10 cellular contexts compared by ENCODE assay signal in genomic region chr19:17370026-17370587, GRCh38. TPM values are rescaled to one million over a fixed set of nuclear protein-coding genes. Genes with fewer than 3 reads are reported as not detected.
A peak's percentile ranks its signal among the peaks of the same experiment; 100 is the strongest.
DNase-seq lines count a peak whose midpoint lies in the region; ATAC-seq and TF ChIP-seq lines count a peak whose summit lies in the region.
"Had no signal": no experiment of that assay in that cellular context is flagged by ENCODE, and none has a peak within 500 bp of the region (broad histone marks: within the 10 kb centered on the region; RNA-seq: fewer than 3 reads in every experiment).

No MANE protein-coding gene starts in this region.

- no peak for TF ChIP-seq CTCF in activated CD8-positive, alpha-beta T cell treated with anti-CD3 and anti-CD28 coated beads for 36 hours (IDR thresholded peaks at IDR 0.05)

- H3K4me3 ChIP-seq in CD4-positive, alpha-beta memory T cell (ENCODE audit: low read length in 2 of 2) = no peak overlapping the region

- ATAC-seq in activated CD8-positive, alpha-beta T cell treated with anti-CD3 and anti-CD28 coated beads for 36 hours = peak; percentile 34
- no peak for ATAC-seq in activated CD8-positive, alpha-beta T cell treated with anti-CD3 and anti-CD28 coated beads, Interleukin-2, amount 10 ng/mL, durations not matched to agents 7 days and 5 days
- peak; percentile 79 for ATAC-seq in HG03432 (IDR thresholded peaks at IDR 0.05; ENCODE audit: unreplicated experiment)
- peak; percentile 46 for ATAC-seq in stimulated activated naive CD8-positive, alpha-beta T cell treated with anti-CD3 and anti-CD28 coated beads, Interleukin-15, amount 100 ng/mL, for 72 hours
- ATAC-seq: Panc1 had no signal

- intact Hi-C loops in activated CD8-positive, alpha-beta T cell treated with anti-CD3 and anti-CD28 coated beads for 36 hours (cut with micrococcal nuclease) = no loop called here
- intact Hi-C loops in CD4-positive, alpha-beta memory T cell (cut with micrococcal nuclease) = no loop called here

- H3K4me1 Mint-ChIP-seq in activated CD8-positive, alpha-beta T cell treated with anti-CD3 and anti-CD28 coated beads for 36 hours (ENCODE audit: low read depth) = peaks cover 7% of the 10 kb centered on the region
- H3K4me1 Mint-ChIP-seq in activated CD8-positive, alpha-beta T cell treated with anti-CD3 and anti-CD28 coated beads, Interleukin-2, amount 10 ng/mL, durations not matched to agents 7 days and 5 days (ENCODE audit: low read depth) = peaks cover 7% of the 10 kb centered on the region
- peaks cover 8% of the 10 kb centered on the region for H3K4me1 Mint-ChIP-seq in stimulated activated naive CD8-positive, alpha-beta T cell treated with anti-CD3 and anti-CD28 coated beads, Interleukin-15, amount 100 ng/mL, for 72 hours
- H3K4me1 Mint-ChIP-seq in CD4-positive, alpha-beta memory T cell = no peaks in the 10 kb centered on the region

- H3K27me3 ChIP-seq in CD4-positive, alpha-beta memory T cell (ENCODE audit: insufficient read depth, low read length) = no peaks in the 10 kb centered on the region

- no peaks in the 10 kb centered on the region for H3K9me3 Mint-ChIP-seq in activated CD8-positive, alpha-beta T cell treated with anti-CD3 and anti-CD28 coated beads for 36 hours
- H3K9me3 Mint-ChIP-seq in activated CD8-positive, alpha-beta T cell treated with anti-CD3 and anti-CD28 coated beads, Interleukin-2, amount 10 ng/mL, durations not matched to agents 7 days and 5 days (ENCODE audit: insufficient read depth) = no peaks in the 10 kb centered on the region
- H3K9me3 Mint-ChIP-seq in stimulated activated naive CD8-positive, alpha-beta T cell treated with anti-CD3 and anti-CD28 coated beads, Interleukin-15, amount 100 ng/mL, for 72 hours = no peaks in the 10 kb centered on the region
- no peaks in the 10 kb centered on the region for H3K9me3 Mint-ChIP-seq in CD4-positive, alpha-beta memory T cell

- no peaks in the 10 kb centered on the region for H3K36me3 ChIP-seq in CD4-positive, alpha-beta memory T cell (ENCODE audit: insufficient read depth, low read length)

- no peaks in the 10 kb centered on the region for H3K36me3 Mint-ChIP-seq in activated CD8-positive, alpha-beta T cell treated with anti-CD3 and anti-CD28 coated beads for 36 hours (ENCODE audit: low read depth)
- no peaks in the 10 kb centered on the region for H3K36me3 Mint-ChIP-seq in activated CD8-positive, alpha-beta T cell treated with anti-CD3 and anti-CD28 coated beads, Interleukin-2, amount 10 ng/mL, durations not matched to agents 7 days and 5 days (ENCODE audit: low read depth)
- no peaks in the 10 kb centered on the region for H3K36me3 Mint-ChIP-seq in CD4-positive, alpha-beta memory T cell

- no peak for DNase-seq in activated CD8-positive, alpha-beta T cell treated with anti-CD3 and anti-CD28 coated beads for 36 hours
- no peak for DNase-seq in activated CD8-positive, alpha-beta T cell treated with anti-CD3 and anti-CD28 coated beads, Interleukin-2, amount 10 ng/mL, durations not matched to agents 7 days and 5 days
- DNase-seq in dermis blood vessel endothelial cell (peak; percentile 28), NCI-H187 treated with DMSO at 0.1 percent for 48 hours (lab: John Stamatoyannopoulos, UW) (no peak), NCI-H1436 treated with DMSO at 0.1 percent for 48 hours (lab: John Stamatoyannopoulos, UW) (no peak)
- no peak for DNase-seq in stimulated activated naive CD8-positive, alpha-beta T cell treated with anti-CD3 and anti-CD28 coated beads, Interleukin-15, amount 100 ng/mL, for 72 hours
- no peak for DNase-seq in CD4-positive, alpha-beta memory T cell

- H3K27me3 Mint-ChIP-seq in activated CD8-positive, alpha-beta T cell treated with anti-CD3 and anti-CD28 coated beads for 36 hours = peaks cover 7% of the 10 kb centered on the region
- H3K27me3 Mint-ChIP-seq in activated CD8-positive, alpha-beta T cell treated with anti-CD3 and anti-CD28 coated beads, Interleukin-2, amount 10 ng/mL, durations not matched to agents 7 days and 5 days (ENCODE audit: low read depth) = peaks cover 6% of the 10 kb centered on the region
- H3K27me3 Mint-ChIP-seq in stimulated activated naive CD8-positive, alpha-beta T cell treated with anti-CD3 and anti-CD28 coated beads, Interleukin-15, amount 100 ng/mL, for 72 hours = peaks cover 9% of the 10 kb centered on the region
- H3K27me3 Mint-ChIP-seq in CD4-positive, alpha-beta memory T cell = peaks cover 8 to 9% of the 10 kb centered on the region in 2 donors

- no peak overlapping the region for H3K27ac ChIP-seq in CD4-positive, alpha-beta memory T cell (ENCODE audit: low read depth, low read length)
- H3K27ac ChIP-seq: 22Rv1 had no signal

- CTCF ChIA-PET in activated CD8-positive, alpha-beta T cell treated with anti-CD3 and anti-CD28 coated beads for 36 hours (lab: Charles Lee) = interaction anchor here (4.5 kb wide), 1 partner anchor 15 kb away, joined by 21 read pairs; no protein-coding TSS in a partner anchor
- CTCF ChIA-PET in activated CD8-positive, alpha-beta T cell treated with anti-CD3 and anti-CD28 coated beads, Interleukin-2, amount 10 ng/mL, durations not matched to agents 7 days and 5 days (lab: Charles Lee) = no interaction called here
- CTCF ChIA-PET in CD4-positive, alpha-beta memory T cell (lab: Charles Lee; ENCODE audit: partially characterized antibody) = no interaction called here

- no peaks in the 10 kb centered on the region for H3K4me1 ChIP-seq in CD4-positive, alpha-beta memory T cell (ENCODE audit: insufficient read depth, low read length)

- H3K27ac Mint-ChIP-seq in activated CD8-positive, alpha-beta T cell treated with anti-CD3 and anti-CD28 coated beads for 36 hours = no peak overlapping the region
- H3K27ac Mint-ChIP-seq in activated CD8-positive, alpha-beta T cell treated with anti-CD3 and anti-CD28 coated beads, Interleukin-2, amount 10 ng/mL, durations not matched to agents 7 days and 5 days = no peak overlapping the region
- no peak overlapping the region for H3K27ac Mint-ChIP-seq in stimulated activated naive CD8-positive, alpha-beta T cell treated with anti-CD3 and anti-CD28 coated beads, Interleukin-15, amount 100 ng/mL, for 72 hours
- H3K27ac Mint-ChIP-seq in CD4-positive, alpha-beta memory T cell = no peak overlapping the region

- H3K9me3 ChIP-seq in CD4-positive, alpha-beta memory T cell (ENCODE audit: control insufficient read depth in 1 of 2, low read length in 2 of 2) = no peaks in the 10 kb centered on the region

- H3K4me3 Mint-ChIP-seq in activated CD8-positive, alpha-beta T cell treated with anti-CD3 and anti-CD28 coated beads for 36 hours = no peak overlapping the region
- H3K4me3 Mint-ChIP-seq in activated CD8-positive, alpha-beta T cell treated with anti-CD3 and anti-CD28 coated beads, Interleukin-2, amount 10 ng/mL, durations not matched to agents 7 days and 5 days = no peak overlapping the region
- H3K4me3 Mint-ChIP-seq in stimulated activated naive CD8-positive, alpha-beta T cell treated with anti-CD3 and anti-CD28 coated beads, Interleukin-15, amount 100 ng/mL, for 72 hours = no peak overlapping the region
- H3K4me3 Mint-ChIP-seq in CD4-positive, alpha-beta memory T cell = no peak overlapping the region

- POLR2A ChIA-PET in activated CD8-positive, alpha-beta T cell treated with anti-CD3 and anti-CD28 coated beads for 36 hours (lab: Charles Lee) = no interaction called here
- POLR2A ChIA-PET in activated CD8-positive, alpha-beta T cell treated with anti-CD3 and anti-CD28 coated beads, Interleukin-2, amount 10 ng/mL, durations not matched to agents 7 days and 5 days (lab: Charles Lee) = no interaction called here
- POLR2A ChIA-PET in CD4-positive, alpha-beta memory T cell (lab: Charles Lee; ENCODE audit: partially characterized antibody) = no interaction called here

RNA-seq across cellular contexts. Expression of gene PLVAP, which starts 7.0 kb away (rescaled TPM):
- not detected for total RNA-seq in activated CD8-positive, alpha-beta T cell treated with anti-CD3 and anti-CD28 coated beads for 36 hours
- under 1 TPM in 1 of 2 experiments, not detected in 1; 0.11 TPM for total RNA-seq in activated CD8-positive, alpha-beta T cell treated with anti-CD3 and anti-CD28 coated beads, Interleukin-2, amount 10 ng/mL, durations not matched to agents 7 days and 5 days
- 15.2 and 73.9 TPM in 2 replicates for total RNA-seq in dermis blood vessel endothelial cell
- total RNA-seq in CD4-positive, alpha-beta memory T cell = under 1 TPM in 1 of 2 experiments, not detected in 1; 0.23 TPM
- not detected for polyA plus RNA-seq in CD4-positive, alpha-beta memory T cell

RNA-seq across cellular contexts. Expression of gene CCDC194, which starts 23.9 kb away (rescaled TPM):
- 1 to 10 TPM in 1 of 2 experiments, under 1 TPM in 1; 0.78 to 1.3 TPM for total RNA-seq in activated CD8-positive, alpha-beta T cell treated with anti-CD3 and anti-CD28 coated beads for 36 hours
- total RNA-seq in activated CD8-positive, alpha-beta T cell treated with anti-CD3 and anti-CD28 coated beads, Interleukin-2, amount 10 ng/mL, durations not matched to agents 7 days and 5 days = 1 to 10 TPM; 4.7 to 4.8 TPM
- total RNA-seq in dermis blood vessel endothelial cell = 0.17 TPM in 1 of 2 replicates, not detected in the other
- total RNA-seq in CD4-positive, alpha-beta memory T cell = 1 to 10 TPM; 2.5 to 3.3 TPM
- not detected for polyA plus RNA-seq in CD4-positive, alpha-beta memory T cell

RNA-seq across cellular contexts. Expression of gene GTPBP3, which starts 32.8 kb away (rescaled TPM):
- total RNA-seq in activated CD8-positive, alpha-beta T cell treated with anti-CD3 and anti-CD28 coated beads for 36 hours = 10 to 100 TPM; 43.8 to 45.4 TPM
- total RNA-seq in activated CD8-positive, alpha-beta T cell treated with anti-CD3 and anti-CD28 coated beads, Interleukin-2, amount 10 ng/mL, durations not matched to agents 7 days and 5 days = 10 to 100 TPM; 38.6 to 39.4 TPM
- 12.3 and 14.1 TPM in 2 replicates for total RNA-seq in dermis blood vessel endothelial cell
- 10 to 100 TPM; 53.7 to 58.4 TPM for total RNA-seq in CD4-positive, alpha-beta memory T cell
- polyA plus RNA-seq in CD4-positive, alpha-beta memory T cell = 10 to 100 TPM in 1 of 2 donors, 1 to 10 TPM in 1; 6.4 to 12.7 TPM

RNA-seq across cellular contexts. Expression of gene BST2, which starts 35.3 kb away (rescaled TPM):
- 10 to 100 TPM; 89.7 to 98.4 TPM for total RNA-seq in activated CD8-positive, alpha-beta T cell treated with anti-CD3 and anti-CD28 coated beads for 36 hours
- 100 to 1,000 TPM; 222 to 230 TPM for total RNA-seq in activated CD8-positive, alpha-beta T cell treated with anti-CD3 and anti-CD28 coated beads, Interleukin-2, amount 10 ng/mL, durations not matched to agents 7 days and 5 days
- total RNA-seq in dermis blood vessel endothelial cell = 1.8 and 6.5 TPM in 2 replicates
- total RNA-seq in CD4-positive, alpha-beta memory T cell = 10 to 100 TPM; 55.9 TPM
- 100 to 1,000 TPM; 143 to 173 TPM for polyA plus RNA-seq in CD4-positive, alpha-beta memory T cell

RNA-seq across cellular contexts. Expression of gene ANO8, which starts 35.5 kb away (rescaled TPM):
- 1 to 10 TPM; 5.4 TPM for total RNA-seq in activated CD8-positive, alpha-beta T cell treated with anti-CD3 and anti-CD28 coated beads for 36 hours
- 10 to 100 TPM; 13.6 to 16.4 TPM for total RNA-seq in activated CD8-positive, alpha-beta T cell treated with anti-CD3 and anti-CD28 coated beads, Interleukin-2, amount 10 ng/mL, durations not matched to agents 7 days and 5 days
- 5.0 and 6.8 TPM in 2 replicates for total RNA-seq in dermis blood vessel endothelial cell
- 10 to 100 TPM; 17.7 to 21.5 TPM for total RNA-seq in CD4-positive, alpha-beta memory T cell
- polyA plus RNA-seq in CD4-positive, alpha-beta memory T cell = under 1 TPM in 1 of 2 donors, not detected in 1; 0.11 TPM

Comparison
In these comparisons a context has a peak if more than half of its experiments do, and no peak if none do; other contexts are left out.
1. RNA of gene PLVAP, which starts 7.0 kb away (total RNA-seq): 15.2 to 73.9 TPM in dermis blood vessel endothelial cell; 0.23 TPM in CD4-positive, alpha-beta memory T cell, 0.11 TPM in activated CD8-positive, alpha-beta T cell treated with anti-CD3 and anti-CD28 coated beads, Interleukin-2, amount 10 ng/mL, durations not matched to agents 7 days and 5 days and not detected in activated CD8-positive, alpha-beta T cell treated with anti-CD3 and anti-CD28 coated beads for 36 hours; every median in the first group is over 10 times any median in the second.